8 cellular contexts compared by ENCODE assay signal in genomic region chr10:73117976-73118743, GRCh38. TPM values are rescaled to one million over a fixed set of nuclear protein-coding genes. Genes with fewer than 3 reads are reported as not detected.
DNase-seq lines count a peak whose midpoint lies in the region; ATAC-seq and TF ChIP-seq lines count a peak whose summit lies in the region.

No MANE protein-coding gene starts in this region.

- H3K79me2 ChIP-seq in PC-9 (ENCODE audit: low read depth): 0 out of 2 replicates have a peak, but pooled peaks cover 10% of the 10 kb centered on the region

- no peaks in the 10 kb centered on the region for H3K9me2 ChIP-seq in PC-9 (ENCODE audit: insufficient read depth)

- H2AFZ ChIP-seq in PC-9: no peak overlapping the region

- H3K36me3 Mint-ChIP-seq in activated naive CD8-positive, alpha-beta T cell treated with anti-CD3 and anti-CD28 coated beads for 36 hours: peaks cover 8% of the 10 kb centered on the region

- peaks cover 33% of the 10 kb centered on the region for H3K4me1 ChIP-seq in PC-9 (replicated peaks; ENCODE audit: insufficient read depth)
- H3K4me1 ChIP-seq in iPS-20b (ENCODE audit: insufficient read depth, low read length): peaks cover 5% of the 10 kb centered on the region; the same call in 1 of the 2 replicates

- H3K36me3 ChIP-seq in PC-9 (ENCODE audit: low read depth) (0 out of 2 replicates have a peak, but pooled peaks cover 3% of the 10 kb centered on the region), iPS-20b (ENCODE audit: insufficient read depth, low read depth, low read length) (no peaks in the 10 kb centered on the region; the same call in 1 of the 2 replicates)

- no peak for TF ChIP-seq CTCF in PC-9 (conservative IDR thresholded peaks at IDR 0.05)
- TF ChIP-seq CTCF in coronary artery (IDR thresholded peaks at IDR 0.05): no peak

- no peaks in the 10 kb centered on the region for H3K27me3 Mint-ChIP-seq in activated naive CD8-positive, alpha-beta T cell treated with anti-CD3 and anti-CD28 coated beads for 36 hours

- H3K9me3 Mint-ChIP-seq in activated naive CD8-positive, alpha-beta T cell treated with anti-CD3 and anti-CD28 coated beads for 36 hours: no peaks in the 10 kb centered on the region

- peaks cover 5% of the 10 kb centered on the region for H3K4me1 Mint-ChIP-seq in activated naive CD8-positive, alpha-beta T cell treated with anti-CD3 and anti-CD28 coated beads for 36 hours

- no peak overlapping the region for H3K4me3 Mint-ChIP-seq in activated naive CD8-positive, alpha-beta T cell treated with anti-CD3 and anti-CD28 coated beads for 36 hours

- intact Hi-C loops in PC-9 (cut with micrococcal nuclease; ENCODE audit: unreplicated experiment): no loop called here

- DNase-seq in PC-9 (peak; percentile 19 to 94), coronary artery (ENCODE audit: low spot score) (no peak), Ammon's horn (ENCODE audit: low spot score) (no peak)
- no peak for DNase-seq in stimulated activated CD8-positive, alpha-beta memory T cell treated with anti-CD3 and anti-CD28 coated beads, Interleukin-4, amount 100 ng/mL, for 48 hours
- DNase-seq in activated naive CD8-positive, alpha-beta T cell treated with anti-CD3 and anti-CD28 coated beads for 36 hours: no peak

- H4K20me1 ChIP-seq in PC-9 (ENCODE audit: insufficient read depth): no peaks in the 10 kb centered on the region

- CTCF ChIA-PET in PC-9 (lab: Charles Lee): interaction anchor here (1.0 kb wide), 1 partner anchor 21 kb away, joined by 14 read pairs; the partner anchor contains the start of gene P4HA1

- POLR2A ChIA-PET in PC-9 (lab: Charles Lee; ENCODE audit: unreplicated experiment): interaction anchor here (0.5 to 0.8 kb wide), 7 partner anchors 18 to 1799 kb away, joined by 3 to 18 read pairs (median 5); partner anchors contain the start of gene SLC29A3

- ATAC-seq in GM18858 (IDR thresholded peaks at IDR 0.05; ENCODE audit: unreplicated experiment): peak; percentile 86
- ATAC-seq in HG02623 (IDR thresholded peaks at IDR 0.05; ENCODE audit: unreplicated experiment): peak; percentile 80

- H3K27ac ChIP-seq in PC-9 (peak overlapping the region; percentile 67), iPS-20b (ENCODE audit: low read length) (no peak overlapping the region), coronary artery (peak overlapping the region in 1 of 2 donors; percentile 1)

- peak overlapping the region; percentile 0; the same call in 1 of the 2 replicates for H3K9ac ChIP-seq in iPS-20b (ENCODE audit: low read depth, low read length)

- H3F3A ChIP-seq in PC-9 (ENCODE audit: insufficient read depth, low read depth): peaks cover 33% of the 10 kb centered on the region

- H3K4me3 ChIP-seq in PC-9 (peak overlapping the region; percentile 29; the same call in 1 of the 2 replicates), iPS-20b (ENCODE audit: low read length) (no peak overlapping the region), coronary artery (no peak overlapping the region)

- no peak overlapping the region for H3K27ac Mint-ChIP-seq in activated naive CD8-positive, alpha-beta T cell treated with anti-CD3 and anti-CD28 coated beads for 36 hours

- no peaks in the 10 kb centered on the region for H3K27me3 ChIP-seq in PC-9 (ENCODE audit: insufficient read depth, low read depth)
- H3K27me3 ChIP-seq in iPS-20b (ENCODE audit: insufficient read depth, low read length): no peaks in the 10 kb centered on the region

- no peaks in the 10 kb centered on the region for H3K9me3 ChIP-seq in PC-9 (ENCODE audit: insufficient read depth, low read depth)
- H3K9me3 ChIP-seq in iPS-20b (ENCODE audit: insufficient read depth, low read depth, low read length): no peaks in the 10 kb centered on the region

- H3K4me2 ChIP-seq in PC-9: peak overlapping the region; percentile 67

- BruUV-seq in PC-9 (replicated peaks; lab: Mats Ljungman, UMichigan): TSS peak; percentile 48

RNA-seq across cellular contexts. Expression of gene NUDT13, which starts 7.9 kb away (rescaled TPM):
- 5.2 TPM in 2 replicates for total RNA-seq in PC-9 (2021)
- 1 to 10 TPM; 1.2 to 1.4 TPM for total RNA-seq in activated naive CD8-positive, alpha-beta T cell treated with anti-CD3 and anti-CD28 coated beads for 36 hours

RNA-seq across cellular contexts. Expression of gene P4HA1, which starts 21.5 kb away (rescaled TPM):
- total RNA-seq in PC-9 (2021): 21.0 and 25.5 TPM in 2 replicates
- total RNA-seq in activated naive CD8-positive, alpha-beta T cell treated with anti-CD3 and anti-CD28 coated beads for 36 hours: 10 to 100 TPM; 44.5 to 45.4 TPM

RNA-seq across cellular contexts. Expression of gene ECD, which starts 49.6 kb away (rescaled TPM):
- total RNA-seq in PC-9 (2021): 29.3 and 33.2 TPM in 2 replicates
- 10 to 100 TPM; 39.2 to 39.8 TPM for total RNA-seq in activated naive CD8-positive, alpha-beta T cell treated with anti-CD3 and anti-CD28 coated beads for 36 hours

RNA-seq across cellular contexts. Expression of gene FAM149B1, which starts 49.8 kb away (rescaled TPM):
- 22.9 and 24.4 TPM in 2 replicates for total RNA-seq in PC-9 (2021)
- 10 to 100 TPM; 11.1 to 12.6 TPM for total RNA-seq in activated naive CD8-positive, alpha-beta T cell treated with anti-CD3 and anti-CD28 coated beads for 36 hours

Comparison
In these comparisons a context has a peak if more than half of its experiments do, and no peak if none do; other contexts are left out.
1. DNase-seq: peak in PC-9 (2 of 2); none in coronary artery (single experiment), stimulated activated CD8-positive, alpha-beta memory T cell treated with anti-CD3 and anti-CD28 coated beads, Interleukin-4, amount 100 ng/mL, for 48 hours (single experiment), Ammon's horn (single experiment) and activated naive CD8-positive, alpha-beta T cell treated with anti-CD3 and anti-CD28 coated beads for 36 hours (single experiment).